8 cellular contexts compared by ENCODE assay signal in the genomic region with DNA sequence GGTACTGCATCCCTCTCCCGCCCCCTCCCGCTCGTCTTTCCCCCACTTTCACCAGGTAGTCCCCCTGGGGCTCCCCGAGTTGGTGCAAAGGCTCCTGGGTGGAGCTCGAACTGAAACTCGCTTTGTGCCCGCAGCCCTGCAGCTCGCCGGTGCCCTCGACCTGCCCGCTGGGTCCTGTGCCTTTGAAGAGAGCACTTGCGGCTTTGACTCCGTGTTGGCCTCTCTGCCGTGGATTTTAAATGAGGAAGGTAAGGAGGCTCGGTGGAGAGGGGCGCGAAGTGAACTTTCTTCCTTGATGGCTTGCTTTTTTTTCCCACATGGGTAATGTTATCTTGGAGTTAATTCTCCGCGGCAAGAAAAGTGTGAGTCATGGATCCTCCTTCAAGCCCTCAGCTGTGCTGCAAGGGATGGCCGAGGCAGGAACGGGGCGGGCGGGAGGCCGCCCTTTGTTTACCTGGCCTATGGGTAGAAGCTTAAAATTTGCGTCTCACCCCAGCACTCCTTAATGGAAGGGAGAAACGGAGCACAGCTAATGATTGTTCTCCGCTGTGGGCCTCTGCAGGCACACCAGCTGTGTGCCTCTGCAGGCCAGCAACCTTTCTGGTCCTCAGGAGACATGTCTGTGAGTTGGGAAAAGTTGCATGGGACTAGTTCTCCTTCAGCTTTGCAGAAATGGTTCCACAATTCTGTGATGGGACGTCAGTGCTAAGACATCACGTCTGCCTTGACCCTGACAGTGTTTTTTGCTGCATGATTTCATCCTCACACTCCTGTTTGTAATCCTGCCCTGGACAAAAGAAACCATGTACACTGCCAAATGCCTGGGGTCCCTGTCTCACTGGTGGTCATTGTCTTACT. TPM values are rescaled to one million over a fixed set of nuclear protein-coding genes. Genes with fewer than 3 reads are reported as not detected.
DNase-seq lines count a peak whose midpoint lies in the region; ATAC-seq lines count a peak whose summit lies in the region.

No MANE protein-coding gene starts in this region.

- peak overlapping the region; percentile 5 for H3K9ac ChIP-seq in mesendoderm (ENCODE audit: low read length)

- H3K27ac ChIP-seq in ectodermal cell (ENCODE audit: insufficient read depth, low read depth, low read length, poor library complexity, severe bottlenecking) (no peak overlapping the region), mesendoderm (ENCODE audit: low read depth, low read length) (no peak overlapping the region), aorta (ENCODE audit: low read depth in 1 of 2, low read length in 2 of 2) (no peak overlapping the region)

- no peak overlapping the region for H4K5ac ChIP-seq in mesendoderm (ENCODE audit: low read length)

- H3K4me3 ChIP-seq in ectodermal cell (ENCODE audit: insufficient read depth, low read depth, low read length): peak overlapping the region; percentile 44
- no peak overlapping the region for H3K4me3 ChIP-seq in mesendoderm (ENCODE audit: low read length)
- peak overlapping the region; percentile 42 to 55 for H3K4me3 ChIP-seq in aorta (ENCODE audit: low read length in 2 of 2)

- H3K27me3 ChIP-seq in ectodermal cell (ENCODE audit: control insufficient read depth, insufficient read depth, low read length, poor library complexity, severe bottlenecking): peaks cover 30% of the 10 kb centered on the region
- H3K27me3 ChIP-seq in mesendoderm (ENCODE audit: insufficient read depth, low read length, poor library complexity): no peaks in the 10 kb centered on the region
- H3K27me3 ChIP-seq in aorta (ENCODE audit: control insufficient read depth in 1 of 2, insufficient read depth in 2 of 2, low read length in 1 of 2): no peaks in the 10 kb centered on the region

- H3K36me3 ChIP-seq in ectodermal cell (ENCODE audit: control insufficient read depth, insufficient read depth, low read length): no peaks in the 10 kb centered on the region
- no peaks in the 10 kb centered on the region for H3K36me3 ChIP-seq in mesendoderm (ENCODE audit: control insufficient read depth, insufficient read depth, low read length)
- no peaks in the 10 kb centered on the region for H3K36me3 ChIP-seq in aorta (ENCODE audit: control insufficient read depth in 1 of 2, insufficient read depth in 2 of 2, low read length in 1 of 2)

- peak; percentile 40 for ATAC-seq in Right ventricle myocardium inferior
- peak; percentile 69 for ATAC-seq in aorta (ENCODE audit: low FRiP score)
- no peak for ATAC-seq in activated CD4-positive, CD25-positive, alpha-beta regulatory T cell treated with anti-CD3 and anti-CD28 coated beads, Interleukin-2, amount 50 U/mL, for 24 hours

- H2BK120ac ChIP-seq in mesendoderm (ENCODE audit: low read depth, low read length): no peak overlapping the region

- H3K23ac ChIP-seq in mesendoderm (ENCODE audit: low read length): no peak overlapping the region

- no peaks in the 10 kb centered on the region for H3K79me1 ChIP-seq in mesendoderm (ENCODE audit: low read length)

- H3K9me3 ChIP-seq in ectodermal cell (ENCODE audit: control insufficient read depth, low read length) (no peaks in the 10 kb centered on the region), aorta (ENCODE audit: control insufficient read depth, low read length) (no peaks in the 10 kb centered on the region)

- peak overlapping the region; percentile 85 for H3K4me2 ChIP-seq in mesendoderm (ENCODE audit: low read length)

- no peak overlapping the region for H4K8ac ChIP-seq in mesendoderm (ENCODE audit: low read depth, low read length)

- H3K18ac ChIP-seq in mesendoderm (ENCODE audit: low read length): peak overlapping the region; percentile 33

- no peaks in the 10 kb centered on the region for H3K79me2 ChIP-seq in mesendoderm (ENCODE audit: control insufficient read depth, insufficient read depth, low read length)

- 6% methylated on average over 29 of the region's 29 CpGs for WGBS in ectodermal cell, 2 experiments
- WGBS in mesendoderm (ENCODE audit: extremely low coverage, insufficient coverage, low lambda C conversion rate): no CpG with 5 or more reads among the region's 29 CpGs
- 9 to 10% methylated on average over 29 of the region's 29 CpGs for WGBS in aorta, 2 donors

- H3K4me1 ChIP-seq in ectodermal cell (ENCODE audit: control insufficient read depth, insufficient read depth, low read length): peaks cover 13% of the 10 kb centered on the region
- H3K4me1 ChIP-seq in mesendoderm (ENCODE audit: control insufficient read depth, low read depth, low read length): peaks cover 4% of the 10 kb centered on the region
- H3K4me1 ChIP-seq in aorta (ENCODE audit: control insufficient read depth in 1 of 2, insufficient read depth in 2 of 2, low read length in 2 of 2): peaks cover 0 to 2% of the 10 kb centered on the region in 2 donors

- H3K4ac ChIP-seq in mesendoderm (ENCODE audit: low read depth, low read length): no peak overlapping the region

- no peak overlapping the region for H2BK15ac ChIP-seq in mesendoderm (replicated peaks; ENCODE audit: low read depth)

- intact Hi-C loops in Right ventricle myocardium inferior (cut with DNase I) (loop anchor here (10.0 kb wide), 1 partner anchor 70 kb away; no protein-coding TSS in a partner anchor), cardiac septum (cut with DNase I) (no loop called here), aorta (cut with DNase I) (loop anchor here (5.0 kb wide), 4 partner anchors 33 to 72 kb away; no protein-coding TSS in a partner anchor)

- peak overlapping the region; percentile 11 for H3K56ac ChIP-seq in mesendoderm (ENCODE audit: low read length)

- peak; percentile 65 for DNase-seq in Right ventricle myocardium inferior (ENCODE audit: missing footprints)
- no peak for DNase-seq in cardiac septum (ENCODE audit: low spot score)
- DNase-seq in mesendoderm: peak; percentile 73
- DNase-seq in aorta: no peak
- no peak for DNase-seq in activated naive CD4-positive, alpha-beta T cell treated with anti-CD3 and anti-CD28 coated beads, Interleukin-2, amount 50 U/mL, for 16 hours
- no peak for DNase-seq in mucosa of gallbladder (ENCODE audit: low spot score)

- H2AK5ac ChIP-seq in mesendoderm (ENCODE audit: low read length): no peak overlapping the region

- no peak overlapping the region for H2BK5ac ChIP-seq in mesendoderm (ENCODE audit: low read length)

RNA-seq across cellular contexts. Expression of a gene that starts 1.0 kb away (rescaled TPM):
- total RNA-seq in Right ventricle myocardium inferior (10.8 TPM), cardiac septum (3.6 TPM), aorta (10 to 100 TPM in 1 of 2 donors, 1 to 10 TPM in 1; 5.9 to 14.6 TPM), mucosa of gallbladder (38.9 TPM)
- 16.4 TPM for polyA plus RNA-seq in ectodermal cell (2013, experiment 1 of 4)
- polyA plus RNA-seq in ectodermal cell (2013, experiment 2 of 4): 21.9 TPM
- 16.1 TPM for polyA plus RNA-seq in ectodermal cell (2013, experiment 3 of 4)
- polyA plus RNA-seq in ectodermal cell (2013, experiment 4 of 4): 19.5 TPM
- polyA plus RNA-seq in mesendoderm (2013, experiment 1 of 2): 3.3 TPM
- 3.7 TPM for polyA plus RNA-seq in mesendoderm (2013, experiment 2 of 2)
- polyA plus RNA-seq in aorta: 1 to 10 TPM; 2.0 to 6.5 TPM

Comparison
In these comparisons a context has a peak if more than half of its experiments do, and no peak if none do; other contexts are left out.
1. DNase-seq: peak in Right ventricle myocardium inferior (single experiment) and mesendoderm (single experiment); none in cardiac septum (single experiment), aorta (0 of 2), activated naive CD4-positive, alpha-beta T cell treated with anti-CD3 and anti-CD28 coated beads, Interleukin-2, amount 50 U/mL, for 16 hours (single experiment) and mucosa of gallbladder (single experiment).
2. ATAC-seq: peak in Right ventricle myocardium inferior (single experiment) and aorta (single experiment); none in activated CD4-positive, CD25-positive, alpha-beta regulatory T cell treated with anti-CD3 and anti-CD28 coated beads, Interleukin-2, amount 50 U/mL, for 24 hours (0 of 2).